In genomic region chr17:6910987-6911603, GRCh38 we compare ENCODE assay signal across 8 cellular contexts.
DNase-seq lines count a peak whose midpoint lies in the region; ATAC-seq and TF ChIP-seq lines count a peak whose summit lies in the region.

No MANE protein-coding gene starts in this region.

- no peaks in the 10 kb centered on the region for H3K36me3 ChIP-seq in colonic mucosa

- intact Hi-C loops in colonic mucosa (cut with DNase I) = loop anchor here (5.0 kb wide), 1 partner anchor 111 kb away; the partner anchor contains the start of gene BCL6B

- no peaks in the 10 kb centered on the region for H3K27me3 ChIP-seq in colonic mucosa

- no peak for ATAC-seq in activated T-cell treated with anti-CD3 and anti-CD28 coated beads, Interleukin-2, amount 50 U/mL, for 72 hours (replicated peaks in 1 of 2)
- ATAC-seq in GM21390 (IDR thresholded peaks at IDR 0.05; ENCODE audit: unreplicated experiment) (no peak), GM19328 (IDR thresholded peaks at IDR 0.05; ENCODE audit: unreplicated experiment) (no peak), HG02840 (IDR thresholded peaks at IDR 0.05; ENCODE audit: low FRiP score, unreplicated experiment) (no peak)

- no peak overlapping the region for H3K4me3 ChIP-seq in colonic mucosa

- peak overlapping the region; percentile 72 for H3K27ac Mint-ChIP-seq in activated T-cell treated with anti-CD3 and anti-CD28 coated beads, Interleukin-2, amount 50 U/mL, for 72 hours
- H3K27ac Mint-ChIP-seq in nephron progenitor cell = no peak overlapping the region

- no peak overlapping the region for H3K27ac ChIP-seq in colonic mucosa

- no peak overlapping the region for H3K9ac ChIP-seq in colonic mucosa (ENCODE audit: low read depth in 2 of 2, low read length in 2 of 2)

- no peaks in the 10 kb centered on the region for H3K4me1 ChIP-seq in colonic mucosa

- no peaks in the 10 kb centered on the region for H3K9me3 Mint-ChIP-seq in activated T-cell treated with anti-CD3 and anti-CD28 coated beads, Interleukin-2, amount 50 U/mL, for 72 hours
- no peaks in the 10 kb centered on the region for H3K9me3 Mint-ChIP-seq in nephron progenitor cell

- no peak overlapping the region for H3K4me3 Mint-ChIP-seq in activated T-cell treated with anti-CD3 and anti-CD28 coated beads, Interleukin-2, amount 50 U/mL, for 72 hours
- no peak overlapping the region for H3K4me3 Mint-ChIP-seq in nephron progenitor cell

- peaks cover 6% of the 10 kb centered on the region for H3K27me3 Mint-ChIP-seq in activated T-cell treated with anti-CD3 and anti-CD28 coated beads, Interleukin-2, amount 50 U/mL, for 72 hours (ENCODE audit: low read depth)
- peaks cover 19% of the 10 kb centered on the region for H3K27me3 Mint-ChIP-seq in nephron progenitor cell (ENCODE audit: low read depth, poor library complexity)

- no peaks in the 10 kb centered on the region for H3K36me3 Mint-ChIP-seq in activated T-cell treated with anti-CD3 and anti-CD28 coated beads, Interleukin-2, amount 50 U/mL, for 72 hours (ENCODE audit: insufficient read depth in 2 of 2)
- H3K36me3 Mint-ChIP-seq in nephron progenitor cell (ENCODE audit: low read depth) = no peaks in the 10 kb centered on the region

- H3K4me1 Mint-ChIP-seq in activated T-cell treated with anti-CD3 and anti-CD28 coated beads, Interleukin-2, amount 50 U/mL, for 72 hours (ENCODE audit: low read depth) = peaks cover 26% of the 10 kb centered on the region
- peaks cover 8% of the 10 kb centered on the region for H3K4me1 Mint-ChIP-seq in nephron progenitor cell

- no peak for DNase-seq in activated T-cell treated with anti-CD3 and anti-CD28 coated beads, Interleukin-2, amount 50 U/mL, for 72 hours
- no peak for DNase-seq in activated T-cell treated with anti-CD3 and anti-CD28 coated beads, Interleukin-2, amount 50 U/mL, for 48 hours
- DNase-seq in NCI-H748 treated with DMSO at 0.1 percent for 48 hours (lab: John Stamatoyannopoulos, UW) (peak; percentile 68), colonic mucosa (no peak), nephron progenitor cell (no peak)

- TF ChIP-seq CTCF in colonic mucosa (IDR thresholded peaks at IDR 0.05) = peak; percentile 73
- peak; percentile 67 for TF ChIP-seq CTCF in nephron progenitor cell (IDR thresholded peaks at IDR 0.05)

- no peaks in the 10 kb centered on the region for H3K9me3 ChIP-seq in colonic mucosa
